ENCODE assay signal across 8 cellular contexts in genomic region chr6:26440977-26441358, GRCh38. TPM values are rescaled to one million over a fixed set of nuclear protein-coding genes. Genes with fewer than 3 reads are reported as not detected.
DNase-seq lines count a peak whose midpoint lies in the region; ATAC-seq and TF ChIP-seq lines count a peak whose summit lies in the region.

No MANE protein-coding gene starts in this region.

- no peak for TF ChIP-seq EP300 in gastroesophageal sphincter (IDR thresholded peaks at IDR 0.05)

- H3K27ac Mint-ChIP-seq in activated B cell treated with CpG ODN at 0.5 μM for 24 hours: peak overlapping the region; percentile 90
- H3K27ac Mint-ChIP-seq in stimulated activated effector memory CD8-positive, alpha-beta T cell treated with anti-CD3 and anti-CD28 coated beads, Interleukin-12 subunit alpha, Interleukin-12 subunit beta, amount 100 ng/mL, for 72 hours: peak overlapping the region; percentile 97

- intact Hi-C loops in activated B cell treated with CpG ODN at 0.5 μM for 24 hours (cut with micrococcal nuclease): loop anchor here (1.0 to 5.0 kb wide), 6 partner anchors 16 to 156 kb away; partner anchors contain the start of genes BTN2A1, BTN3A1 and BTN3A2

- no peaks in the 10 kb centered on the region for H3K27me3 Mint-ChIP-seq in activated B cell treated with CpG ODN at 0.5 μM for 24 hours

- H3K4me3 Mint-ChIP-seq in activated B cell treated with CpG ODN at 0.5 μM for 24 hours: peak overlapping the region; percentile 92
- peak overlapping the region; percentile 89 for H3K4me3 Mint-ChIP-seq in stimulated activated effector memory CD8-positive, alpha-beta T cell treated with anti-CD3 and anti-CD28 coated beads, Interleukin-12 subunit alpha, Interleukin-12 subunit beta, amount 100 ng/mL, for 72 hours

- TF ChIP-seq POLR2A in gastroesophageal sphincter (IDR thresholded peaks at IDR 0.05): no peak

- H3K4me3 ChIP-seq in HEK293 (ENCODE audit: low read depth, low read length) (peak overlapping the region; percentile 49), gastroesophageal sphincter (peak overlapping the region; percentile 55 to 57)

- ATAC-seq in activated B cell treated with CpG ODN at 0.5 μM for 24 hours (ENCODE audit: low read depth) (no peak), gastroesophageal sphincter (no peak)
- no peak for ATAC-seq in stimulated activated effector memory CD8-positive, alpha-beta T cell treated with anti-CD3 and anti-CD28 coated beads, Interleukin-12 subunit alpha, Interleukin-12 subunit beta, amount 100 ng/mL, for 72 hours

- CTCF ChIA-PET in HEK293 (lab: Yijun Ruan, JAX) (interaction anchor here (0.6 to 0.7 kb wide), 2 partner anchors 29 to 131 kb away, joined by 3 read pairs; no protein-coding TSS in a partner anchor), activated B cell treated with CpG ODN at 0.5 μM for 24 hours (lab: Charles Lee) (no interaction called here)

- H3K4me1 ChIP-seq in HEK293 (ENCODE audit: control insufficient read depth, insufficient read depth, low read length) (no peaks in the 10 kb centered on the region), gastroesophageal sphincter (peaks cover 0 to 29% (median 3%) of the 10 kb centered on the region in 3 donors)

- H3K36me3 Mint-ChIP-seq in activated B cell treated with CpG ODN at 0.5 μM for 24 hours (ENCODE audit: low read depth): peaks cover 38% of the 10 kb centered on the region
- peaks cover 30% of the 10 kb centered on the region for H3K36me3 Mint-ChIP-seq in stimulated activated effector memory CD8-positive, alpha-beta T cell treated with anti-CD3 and anti-CD28 coated beads, Interleukin-12 subunit alpha, Interleukin-12 subunit beta, amount 100 ng/mL, for 72 hours

- H3K9me3 ChIP-seq in HEK293 (ENCODE audit: control insufficient read depth, insufficient read depth, low read depth, low read length) (no peaks in the 10 kb centered on the region), gastroesophageal sphincter (no peaks in the 10 kb centered on the region)

- POLR2A ChIA-PET in HEK293 (lab: Yijun Ruan, JAX): interaction anchor here (1.0 kb wide), 1 partner anchor 92 kb away, joined by 3 read pairs; no protein-coding TSS in a partner anchor
- POLR2A ChIA-PET in activated B cell treated with CpG ODN at 0.5 μM for 24 hours (lab: Charles Lee): interaction anchor here (0.7 to 2.6 kb wide), 4 partner anchors 17 to 96 kb away, joined by 3 to 18 read pairs (median 4); partner anchors contain the start of gene BTN2A1

- H3K27ac ChIP-seq in HEK293 (ENCODE audit: extremely low read depth, low read depth, low read length) (no peak overlapping the region), gastroesophageal sphincter (peak overlapping the region; percentile 69 to 85 (median 83))

- DNase-seq in activated B cell treated with CpG ODN at 0.5 μM for 24 hours: no peak
- DNase-seq in stimulated activated effector memory CD8-positive, alpha-beta T cell treated with anti-CD3 and anti-CD28 coated beads, Interleukin-12 subunit alpha, Interleukin-12 subunit beta, amount 100 ng/mL, for 72 hours (ENCODE audit: low spot score in 2 of 2): no peak
- no peak for DNase-seq in COLO829 (ENCODE audit: low spot score)
- DNase-seq in HuH-7.5 (ENCODE audit: low spot score): no peak
- DNase-seq in HuH-7 (ENCODE audit: low spot score): no peak
- DNase-seq in OCI-M2 (lab: John Stamatoyannopoulos, UW; ENCODE audit: unreplicated experiment): no peak

- H3K36me3 ChIP-seq in HEK293 (ENCODE audit: control insufficient read depth in 2 of 2, insufficient read depth in 1 of 2, low read length in 2 of 2) (no peaks in the 10 kb centered on the region), gastroesophageal sphincter (peaks cover 0 to 20% of the 10 kb centered on the region in 2 donors)

- 18 to 37% methylated on average over 2 of the region's 2 CpGs for WGBS in gastroesophageal sphincter (ENCODE audit: low coverage in 1 of 2), 2 donors

- H3K27me3 ChIP-seq in gastroesophageal sphincter: no peaks in the 10 kb centered on the region

- H3K9me3 Mint-ChIP-seq in activated B cell treated with CpG ODN at 0.5 μM for 24 hours: no peaks in the 10 kb centered on the region
- H3K9me3 Mint-ChIP-seq in stimulated activated effector memory CD8-positive, alpha-beta T cell treated with anti-CD3 and anti-CD28 coated beads, Interleukin-12 subunit alpha, Interleukin-12 subunit beta, amount 100 ng/mL, for 72 hours: no peaks in the 10 kb centered on the region

- peaks cover 53% of the 10 kb centered on the region for H3K4me1 Mint-ChIP-seq in activated B cell treated with CpG ODN at 0.5 μM for 24 hours
- peaks cover 62% of the 10 kb centered on the region for H3K4me1 Mint-ChIP-seq in stimulated activated effector memory CD8-positive, alpha-beta T cell treated with anti-CD3 and anti-CD28 coated beads, Interleukin-12 subunit alpha, Interleukin-12 subunit beta, amount 100 ng/mL, for 72 hours

- TF ChIP-seq CTCF in HEK293 (tag by site-specific recombination; IDR thresholded peaks at IDR 0.05) (no peak), activated B cell treated with CpG ODN at 0.5 μM for 24 hours (IDR thresholded peaks at IDR 0.05) (no peak), gastroesophageal sphincter (IDR thresholded peaks at IDR 0.05) (no peak)

TF ChIP-seq in HEK293, 187 proteins besides CTCF, POLR2A, EP300 and RAD21:
- TF ChIP-seq ZNF266 (tag by site-specific recombination; IDR thresholded peaks at IDR 0.05; ENCODE audit: low read depth) (no peak), ZBTB48 (tag by site-specific recombination; IDR thresholded peaks at IDR 0.05) (no peak), ZEB2 (tag by site-specific recombination; IDR thresholded peaks at IDR 0.05) (no peak), ZBTB8A (tag by site-specific recombination; IDR thresholded peaks at IDR 0.05) (no peak), ZNF16 (tag by site-specific recombination; IDR thresholded peaks at IDR 0.05; ENCODE audit: low read depth) (no peak), ZNF571 (tag by site-specific recombination; IDR thresholded peaks at IDR 0.05) (no peak), ZNF211 (tag by site-specific recombination; IDR thresholded peaks at IDR 0.05; ENCODE audit: low read depth) (no peak), ZSCAN16 (tag by site-specific recombination; IDR thresholded peaks at IDR 0.05) (no peak)
TF ChIP-seq in HEK293: peak in this region for 0.

RNA-seq across cellular contexts. Expression of gene BTN3A3, which starts 0.7 kb away (rescaled TPM):
- total RNA-seq in activated B cell treated with CpG ODN at 0.5 μM for 24 hours (51.9 and 54.1 TPM in 2 replicates), gastroesophageal sphincter (10 to 100 TPM in 2 of 4 donors, 1 to 10 TPM in 2; 5.0 to 13.4 (median 8.2) TPM)

RNA-seq across cellular contexts. Expression of gene BTN2A1, which starts 16.8 kb away (rescaled TPM):
- total RNA-seq in activated B cell treated with CpG ODN at 0.5 μM for 24 hours (39.7 and 45.1 TPM in 2 replicates), gastroesophageal sphincter (10 to 100 TPM; 14.7 to 23.9 (median 18.2) TPM)

RNA-seq across cellular contexts. Expression of gene BTN3A1, which starts 38.9 kb away (rescaled TPM):
- total RNA-seq in activated B cell treated with CpG ODN at 0.5 μM for 24 hours (55.4 and 61.7 TPM in 2 replicates), gastroesophageal sphincter (10 to 100 TPM in 1 of 4 donors, 1 to 10 TPM in 3; 7.5 to 14.3 (median 8.2) TPM)

RNA-seq across cellular contexts. Expression of gene BTN2A2, which starts 58.1 kb away (rescaled TPM):
- 77.5 and 79.9 TPM in 2 replicates for total RNA-seq in activated B cell treated with CpG ODN at 0.5 μM for 24 hours
- 10 to 100 TPM in 1 of 4 donors, 1 to 10 TPM in 3; 6.3 to 16.3 (median 7.1) TPM for total RNA-seq in gastroesophageal sphincter

RNA-seq across cellular contexts. Expression of gene BTN1A1, which starts 59.1 kb away (rescaled TPM):
- total RNA-seq in activated B cell treated with CpG ODN at 0.5 μM for 24 hours: 0.18 and 0.46 TPM in 2 replicates
- not detected for total RNA-seq in gastroesophageal sphincter
